Comparison of ENCODE assay signal across 8 cellular contexts in the genomic region with DNA sequence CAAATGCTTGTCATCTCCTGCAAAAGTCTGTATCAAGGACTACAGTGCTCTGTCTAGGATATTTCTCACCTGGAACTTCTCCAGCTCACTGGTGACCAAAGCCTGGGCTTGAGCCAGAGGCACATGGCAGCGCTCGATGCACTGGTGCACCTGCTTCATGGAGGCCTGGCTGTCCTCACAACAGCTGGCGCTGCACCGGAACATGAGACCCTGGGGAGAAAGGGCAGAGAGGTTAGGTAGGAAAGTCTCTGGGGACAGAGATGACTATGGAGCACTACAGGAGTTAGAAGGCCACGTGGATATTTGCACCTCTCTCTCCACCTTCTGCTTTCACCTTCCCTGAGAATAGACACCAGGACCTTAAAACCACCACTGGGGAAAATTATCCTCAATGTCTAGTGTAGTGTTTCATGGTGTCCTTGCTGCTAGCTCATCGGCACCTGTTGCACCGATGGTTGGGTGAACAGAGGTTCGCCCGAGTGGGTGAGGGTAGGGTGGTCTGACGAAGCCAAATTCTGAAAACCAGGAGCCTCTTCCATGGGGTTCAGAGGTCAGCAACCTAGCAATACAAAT. TPM values are rescaled to one million over a fixed set of nuclear protein-coding genes. Genes with fewer than 3 reads are reported as not detected.
DNase-seq lines count a peak whose midpoint lies in the region; ATAC-seq and TF ChIP-seq lines count a peak whose summit lies in the region.

No MANE protein-coding gene starts in this region.

- no peaks in the 10 kb centered on the region for H4K20me1 ChIP-seq in neural cell (ENCODE audit: insufficient read depth)

- H3K9me3 Mint-ChIP-seq in Caco-2 (ENCODE audit: unreplicated experiment): no peaks in the 10 kb centered on the region

- TF ChIP-seq EP300 in neural cell (conservative IDR thresholded peaks at IDR 0.05; ENCODE audit: poor library complexity, severe bottlenecking): no peak

- BruUV-seq in Caco-2 (replicated peaks; lab: Mats Ljungman, UMichigan): no TSS peak

- no peak for DNase-seq in Caco-2
- no peak for DNase-seq in coronary artery (ENCODE audit: low spot score)
- no peak for DNase-seq in hepatic stellate cell (ENCODE audit: low spot score)
- no peak for DNase-seq in NCI-H446 treated with DMSO at 0.1 percent for 48 hours (lab: John Stamatoyannopoulos, UW)
- no peak for DNase-seq in NAMALWA (ENCODE audit: low spot score)

- no peaks in the 10 kb centered on the region for H3K79me2 ChIP-seq in neural cell (replicated peaks; ENCODE audit: insufficient read depth, low read length)

- no peaks in the 10 kb centered on the region for H3K4me1 Mint-ChIP-seq in Caco-2 (ENCODE audit: low read depth, unreplicated experiment)

- TF ChIP-seq CTCF in Caco-2 (IDR thresholded peaks at IDR 0.05; ENCODE audit: insufficient read depth in 1 of 2, low read depth in 1 of 2, low read length in 1 of 2, severe bottlenecking in 1 of 2, unreplicated experiment in 1 of 2) (no peak), LNCAP (IDR thresholded peaks at IDR 0.05) (0 out of 2 replicates have a peak, but pooled peaks have one; percentile 37), coronary artery (IDR thresholded peaks at IDR 0.05) (no peak), neural cell (IDR thresholded peaks at IDR 0.05; ENCODE audit: poor library complexity, severe bottlenecking) (no peak)

- H3K36me3 Mint-ChIP-seq in Caco-2 (ENCODE audit: insufficient read depth, unreplicated experiment): peaks cover 49% of the 10 kb centered on the region

- H3K4me1 ChIP-seq in Caco-2: peaks cover 5% of the 10 kb centered on the region

- H3K36me3 ChIP-seq in Caco-2 (ENCODE audit: control insufficient read depth, insufficient read depth, low read length) (peaks cover 7% of the 10 kb centered on the region), neural cell (ENCODE audit: insufficient read depth, low read length) (peaks cover 4% of the 10 kb centered on the region)

- no peaks in the 10 kb centered on the region for H3F3A ChIP-seq in neural cell (ENCODE audit: insufficient read depth, low read length, poor library complexity, severe bottlenecking)

- POLR2A ChIA-PET in Caco-2 (lab: Charles Lee): no interaction called here

- H3K9me2 ChIP-seq in neural cell (ENCODE audit: insufficient read depth, low read length): no peaks in the 10 kb centered on the region

- H3K27me3 Mint-ChIP-seq in Caco-2 (ENCODE audit: insufficient read depth, unreplicated experiment): no peaks in the 10 kb centered on the region

- H3K27me3 ChIP-seq in Caco-2 (replicated peaks; ENCODE audit: control insufficient read depth, insufficient read depth, low read length): no peaks in the 10 kb centered on the region
- no peaks in the 10 kb centered on the region for H3K27me3 ChIP-seq in neural cell (ENCODE audit: insufficient read depth, low read depth, low read length)

- H3K27ac ChIP-seq in coronary artery (peak overlapping the region; percentile 71 to 78), neural cell (ENCODE audit: low read length) (peak overlapping the region; percentile 88)

- H3K4me2 ChIP-seq in neural cell (ENCODE audit: low read length): peak overlapping the region; percentile 68

- peak overlapping the region; percentile 95 for H3K27ac Mint-ChIP-seq in Caco-2 (ENCODE audit: unreplicated experiment)

- TF ChIP-seq RAD21 in neural cell (conservative IDR thresholded peaks at IDR 0.05): no peak

- H3K4me3 ChIP-seq in Caco-2 (ENCODE audit: low read depth, low read length) (peak overlapping the region; percentile 99), coronary artery (peak overlapping the region; percentile 80), neural cell (ENCODE audit: low read length) (peak overlapping the region; percentile 99)

- H3K9ac ChIP-seq in neural cell (ENCODE audit: low read length): peak overlapping the region; percentile 88

- H3K9me3 ChIP-seq in Caco-2 (no peaks in the 10 kb centered on the region; the same call in none of the 2 replicates), neural cell (ENCODE audit: low read length) (no peaks in the 10 kb centered on the region)

- CTCF ChIA-PET in Caco-2 (lab: Charles Lee): interaction anchor here (1.2 kb wide), 1 partner anchor 42 kb away, joined by 5 read pairs; no protein-coding TSS in a partner anchor

- H2AFZ ChIP-seq in neural cell (ENCODE audit: low read depth, low read length): no peak overlapping the region

- ATAC-seq in HG03025 (IDR thresholded peaks at IDR 0.05; ENCODE audit: low FRiP score, unreplicated experiment): no peak

- intact Hi-C loops in Caco-2 (cut with micrococcal nuclease; ENCODE audit: unreplicated experiment): loop anchor here (1.0 to 5.0 kb wide), 4 partner anchors 8 to 486 kb away; a partner anchor contains a TSS

- peak overlapping the region; percentile 96 for H3K4me3 Mint-ChIP-seq in Caco-2 (ENCODE audit: unreplicated experiment)

TF ChIP-seq in neural cell, 6 proteins besides CTCF, POLR2A, EP300 and RAD21:
- TF ChIP-seq TAF1 (IDR thresholded peaks at IDR 0.05; ENCODE audit: low read depth) (no peak), EZH2 (IDR thresholded peaks at IDR 0.05; ENCODE audit: borderline replicate concordance, insufficient read depth, low read length, poor library complexity, severe bottlenecking) (no peak), SMC3 (conservative IDR thresholded peaks at IDR 0.05; ENCODE audit: poor library complexity) (no peak), MXI1 (conservative IDR thresholded peaks at IDR 0.05; ENCODE audit: poor library complexity, severe bottlenecking) (no peak), POLR2AphosphoS5 (IDR thresholded peaks at IDR 0.05) (no peak)
- TF ChIP-seq, protein P1, sequence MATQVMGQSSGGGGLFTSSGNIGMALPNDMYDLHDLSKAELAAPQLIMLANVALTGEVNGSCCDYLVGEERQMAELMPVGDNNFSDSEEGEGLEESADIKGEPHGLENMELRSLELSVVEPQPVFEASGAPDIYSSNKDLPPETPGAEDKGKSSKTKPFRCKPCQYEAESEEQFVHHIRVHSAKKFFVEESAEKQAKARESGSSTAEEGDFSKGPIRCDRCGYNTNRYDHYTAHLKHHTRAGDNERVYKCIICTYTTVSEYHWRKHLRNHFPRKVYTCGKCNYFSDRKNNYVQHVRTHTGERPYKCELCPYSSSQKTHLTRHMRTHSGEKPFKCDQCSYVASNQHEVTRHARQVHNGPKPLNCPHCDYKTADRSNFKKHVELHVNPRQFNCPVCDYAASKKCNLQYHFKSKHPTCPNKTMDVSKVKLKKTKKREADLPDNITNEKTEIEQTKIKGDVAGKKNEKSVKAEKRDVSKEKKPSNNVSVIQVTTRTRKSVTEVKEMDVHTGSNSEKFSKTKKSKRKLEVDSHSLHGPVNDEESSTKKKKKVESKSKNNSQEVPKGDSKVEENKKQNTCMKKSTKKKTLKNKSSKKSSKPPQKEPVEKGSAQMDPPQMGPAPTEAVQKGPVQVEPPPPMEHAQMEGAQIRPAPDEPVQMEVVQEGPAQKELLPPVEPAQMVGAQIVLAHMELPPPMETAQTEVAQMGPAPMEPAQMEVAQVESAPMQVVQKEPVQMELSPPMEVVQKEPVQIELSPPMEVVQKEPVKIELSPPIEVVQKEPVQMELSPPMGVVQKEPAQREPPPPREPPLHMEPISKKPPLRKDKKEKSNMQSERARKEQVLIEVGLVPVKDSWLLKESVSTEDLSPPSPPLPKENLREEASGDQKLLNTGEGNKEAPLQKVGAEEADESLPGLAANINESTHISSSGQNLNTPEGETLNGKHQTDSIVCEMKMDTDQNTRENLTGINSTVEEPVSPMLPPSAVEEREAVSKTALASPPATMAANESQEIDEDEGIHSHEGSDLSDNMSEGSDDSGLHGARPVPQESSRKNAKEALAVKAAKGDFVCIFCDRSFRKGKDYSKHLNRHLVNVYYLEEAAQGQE (IDR thresholded peaks at IDR 0.05; ENCODE audit: borderline replicate concordance): no peak

RNA-seq across cellular contexts. Expression of a gene that starts 1.0 kb away (rescaled TPM):
- 115 and 120 TPM in 2 replicates for total RNA-seq in Caco-2 (2022)
- polyA plus RNA-seq in neural cell: 56.1 and 59.9 TPM in 2 replicates
- polyA minus RNA-seq in neural cell: 55.6 and 55.8 TPM in 2 replicates

RNA-seq across cellular contexts. Expression of a gene that starts 7.3 kb away (rescaled TPM):
- 410 and 416 TPM in 2 replicates for total RNA-seq in Caco-2 (2022)
- 380 and 464 TPM in 2 replicates for polyA plus RNA-seq in neural cell
- 47.2 and 64.8 TPM in 2 replicates for polyA minus RNA-seq in neural cell

RNA-seq across cellular contexts. Expression of a gene that starts 42.9 kb away (rescaled TPM):
- 114 and 119 TPM in 2 replicates for total RNA-seq in Caco-2 (2022)
- 27.3 and 31.5 TPM in 2 replicates for polyA plus RNA-seq in neural cell
- polyA minus RNA-seq in neural cell: 50.2 and 53.3 TPM in 2 replicates

RNA-seq across cellular contexts. Expression of a gene that starts 52.4 kb away (rescaled TPM):
- 146 and 149 TPM in 2 replicates for total RNA-seq in Caco-2 (2022)
- 1,165 and 1,297 TPM in 2 replicates for polyA plus RNA-seq in neural cell
- 525 and 609 TPM in 2 replicates for polyA minus RNA-seq in neural cell
